Comparison of ENCODE assay signal across 8 cellular contexts in genomic region chr11:35272391-35272821, GRCh38.
DNase-seq lines count a peak whose midpoint lies in the region; ATAC-seq and TF ChIP-seq lines count a peak whose summit lies in the region.

No MANE protein-coding gene starts in this region.

- H3K9me3 ChIP-seq in mammary epithelial cell (replicated peaks; ENCODE audit: insufficient read depth, low read length) = no peaks in the 10 kb centered on the region

- no peaks in the 10 kb centered on the region for H3K36me3 Mint-ChIP-seq in T-helper 2 cell treated with Interferon-gamma antibody and Interleukin-4, amounts not matched to agents 5 μg/mL and 100 μg/mL, for 36 hours (ENCODE audit: low read depth)

- intact Hi-C loops in mammary epithelial cell (cut with micrococcal nuclease) = no loop called here

- peaks cover 21% of the 10 kb centered on the region for H3K4me1 ChIP-seq in mammary epithelial cell (ENCODE audit: insufficient read depth, low read length)

- H3K4me3 ChIP-seq in mammary epithelial cell (replicated peaks in 1 of 3; ENCODE audit: insufficient read depth in 1 of 3, low read depth in 2 of 3, low read length in 3 of 3) = no peak overlapping the region

- no peaks in the 10 kb centered on the region for H3K9me3 Mint-ChIP-seq in T-helper 2 cell treated with Interferon-gamma antibody and Interleukin-4, amounts not matched to agents 5 μg/mL and 100 μg/mL, for 36 hours

- no TSS peak for BruUV-seq in mammary epithelial cell (replicated peaks; lab: Mats Ljungman, UMichigan)

- H3K9ac ChIP-seq in mammary epithelial cell (ENCODE audit: insufficient read depth, low read length) = no peak overlapping the region

- H3K27me3 Mint-ChIP-seq in T-helper 2 cell treated with Interferon-gamma antibody and Interleukin-4, amounts not matched to agents 5 μg/mL and 100 μg/mL, for 36 hours (ENCODE audit: low read depth) = peaks cover 22% of the 10 kb centered on the region

- H3K36me3 ChIP-seq in mammary epithelial cell (ENCODE audit: insufficient read depth, low read length) = no peaks in the 10 kb centered on the region

- no peaks in the 10 kb centered on the region for H4K20me1 ChIP-seq in mammary epithelial cell (ENCODE audit: insufficient read depth, low read length)

- no peak overlapping the region for H3K4me2 ChIP-seq in mammary epithelial cell (ENCODE audit: insufficient read depth, low read depth, low read length)

- H3K79me2 ChIP-seq in mammary epithelial cell (ENCODE audit: insufficient read depth, low read length) = no peaks in the 10 kb centered on the region

- no peaks in the 10 kb centered on the region for H3K27me3 ChIP-seq in mammary epithelial cell (ENCODE audit: insufficient read depth, low read length)

- DNase-seq in T-helper 2 cell treated with Interferon-gamma antibody and Interleukin-4, amounts not matched to agents 5 μg/mL and 100 μg/mL, for 36 hours (ENCODE audit: low spot score) = peak; percentile 74
- DNase-seq in germinal center (ENCODE audit: low spot score) (peak; percentile 13), mammary epithelial cell (no peak), epidermal melanocyte (ENCODE audit: insufficient read length, low spot score) (no peak), NCI-H226 (no peak), NCI-H1105 (lab: John Stamatoyannopoulos, UW) (no peak)

- ATAC-seq in GM18511 (IDR thresholded peaks at IDR 0.05; ENCODE audit: unreplicated experiment) (peak; percentile 92), HG02884 (IDR thresholded peaks at IDR 0.05; ENCODE audit: unreplicated experiment) (peak; percentile 85)

- no peak overlapping the region for H3K27ac ChIP-seq in mammary epithelial cell (ENCODE audit: insufficient read depth, low read depth, low read length)

- dilution Hi-C loops in mammary epithelial cell (cut with HindIII; ENCODE audit: low sequenced_read_pairs) = loop anchor here (25.0 kb wide), 1 partner anchor 115 kb away; no protein-coding TSS in a partner anchor

- H3K4me3 Mint-ChIP-seq in T-helper 2 cell treated with Interferon-gamma antibody and Interleukin-4, amounts not matched to agents 5 μg/mL and 100 μg/mL, for 36 hours = peak overlapping the region; percentile 10

- TF ChIP-seq CTCF in mammary epithelial cell (conservative IDR thresholded peaks at IDR 0.05 in 1 of 2, IDR thresholded peaks at IDR 0.05 in 1 of 2; ENCODE audit: extremely low read depth in 1 of 2, insufficient read depth in 1 of 2, low read depth in 1 of 2, low read length in 2 of 2) = no peak

- CTCF ChIA-PET in mammary epithelial cell (lab: Charles Lee; ENCODE audit: low non-redundant PET) = no interaction called here

- peaks cover 43% of the 10 kb centered on the region for H3K4me1 Mint-ChIP-seq in T-helper 2 cell treated with Interferon-gamma antibody and Interleukin-4, amounts not matched to agents 5 μg/mL and 100 μg/mL, for 36 hours (ENCODE audit: low read depth)

- H3K27ac Mint-ChIP-seq in T-helper 2 cell treated with Interferon-gamma antibody and Interleukin-4, amounts not matched to agents 5 μg/mL and 100 μg/mL, for 36 hours = peak overlapping the region; percentile 77

- no peak overlapping the region for H2AFZ ChIP-seq in mammary epithelial cell (ENCODE audit: low read depth, low read length)

- 97% methylated on average over 3 of the region's 3 CpGs for WGBS in mammary epithelial cell (ENCODE audit: low coverage, missing lambda C conversion rate)

- in situ Hi-C loops in mammary epithelial cell (cut with MboI; ENCODE audit: low sequenced_read_pairs in 2 of 2) = no loop called here

Comparison
In these comparisons a context has a peak if more than half of its experiments do, and no peak if none do; other contexts are left out.
1. DNase-seq: peak in T-helper 2 cell treated with Interferon-gamma antibody and Interleukin-4, amounts not matched to agents 5 μg/mL and 100 μg/mL, for 36 hours (single experiment) and germinal center (single experiment); none in mammary epithelial cell (single experiment), epidermal melanocyte (single experiment), NCI-H226 (single experiment) and NCI-H1105 (single experiment).